ENCODE assay signal across 22 cellular contexts in the genomic region with DNA sequence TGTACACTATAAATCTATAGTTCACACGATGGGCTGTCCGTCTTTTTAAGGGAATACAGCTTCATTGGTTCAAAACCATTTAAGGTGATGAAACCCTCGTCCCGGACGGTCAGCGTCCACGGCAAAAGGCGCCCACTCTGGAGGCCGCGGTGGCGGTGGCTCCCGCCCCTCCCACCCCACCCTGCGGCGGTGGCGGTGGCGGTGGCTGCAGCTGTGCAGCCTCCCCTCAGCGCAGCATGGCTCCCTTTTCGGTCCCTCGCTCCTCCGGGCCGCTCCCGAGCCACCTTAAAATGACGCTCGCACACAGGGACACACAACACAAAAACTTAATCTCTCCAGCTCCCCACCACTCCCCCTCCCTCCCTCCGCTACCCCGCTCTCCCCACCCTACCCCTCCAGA.
A peak's percentile ranks its signal among the peaks of the same experiment; 100 is the strongest.
DNase-seq lines count a peak whose midpoint lies in the region; ATAC-seq, FAIRE-seq and TF ChIP-seq lines count a peak whose summit lies in the region.
"Had no signal": no experiment of that assay in that cellular context is flagged by ENCODE, and none has a peak within 500 bp of the region (broad histone marks: within the 10 kb centered on the region; RNA-seq: fewer than 3 reads in every experiment).

No MANE protein-coding gene starts in this region.

- H3K4me1 ChIP-seq in endodermal cell (ENCODE audit: control insufficient read depth, insufficient read depth, low read length) = peaks cover 7% of the 10 kb centered on the region
- H3K4me1 ChIP-seq: A549, Caco-2 had no signal

- no peak overlapping the region for H3K27ac Mint-ChIP-seq in stimulated activated naive CD8-positive, alpha-beta T cell treated with anti-CD3 and anti-CD28 coated beads, Interleukin-15, amount 100 ng/mL, for 72 hours
- no peak overlapping the region for H3K27ac Mint-ChIP-seq in endodermal cell
- H3K27ac Mint-ChIP-seq: B cell; CD4-positive, alpha-beta T cell; CD8-positive, alpha-beta T cell had no signal

- no peaks in the 10 kb centered on the region for H3K4me1 Mint-ChIP-seq in stimulated activated naive CD8-positive, alpha-beta T cell treated with anti-CD3 and anti-CD28 coated beads, Interleukin-15, amount 100 ng/mL, for 72 hours
- peaks cover 13% of the 10 kb centered on the region for H3K4me1 Mint-ChIP-seq in endodermal cell

- no peak overlapping the region for H3K27ac ChIP-seq in endodermal cell (ENCODE audit: low read depth, low read length)
- H3K27ac ChIP-seq: 22Rv1; A549; BLaER1 treated with 17β-estradiol and CSF1 and Interleukin-3, amounts not matched to agents 10 nM and 100 nM; C4-2B had no signal

- H3K36me3 ChIP-seq in bronchial epithelial cell (ENCODE audit: control insufficient read depth, insufficient read depth, low read length) (peaks cover 3% of the 10 kb centered on the region), endodermal cell (ENCODE audit: control insufficient read depth, insufficient read depth, low read length) (peaks cover 28% of the 10 kb centered on the region)
- H3K36me3 ChIP-seq: BLaER1 treated with 17β-estradiol and CSF1 and Interleukin-3, amounts not matched to agents 10 nM and 100 nM had no signal

- H3K4me3 Mint-ChIP-seq in stimulated activated naive CD8-positive, alpha-beta T cell treated with anti-CD3 and anti-CD28 coated beads, Interleukin-15, amount 100 ng/mL, for 72 hours = no peak overlapping the region
- no peak overlapping the region for H3K4me3 Mint-ChIP-seq in endodermal cell
- H3K4me3 Mint-ChIP-seq: B cell; CD4-positive, alpha-beta T cell; CD8-positive, alpha-beta T cell had no signal

- TF ChIP-seq CTCF in bronchial epithelial cell (IDR thresholded peaks at IDR 0.05; ENCODE audit: insufficient read depth, low read length, severe bottlenecking) (no peak), endodermal cell (conservative IDR thresholded peaks at IDR 0.05) (no peak)

- H3K9ac ChIP-seq in endodermal cell (ENCODE audit: extremely low read depth, low read length, poor library complexity, severe bottlenecking) = no peak overlapping the region
- H3K9ac ChIP-seq: BLaER1 treated with 17β-estradiol and CSF1 and Interleukin-3, amounts not matched to agents 10 nM and 100 nM had no signal

- DNase-seq in stimulated activated naive CD8-positive, alpha-beta T cell treated with anti-CD3 and anti-CD28 coated beads, Interleukin-15, amount 100 ng/mL, for 72 hours = no peak
- DNase-seq in stimulated activated naive CD8-positive, alpha-beta T cell treated with anti-CD3 and anti-CD28 coated beads, Interleukin-15, Interleukin-2, amounts not matched to agents 100 U/mL and 50 U/mL, for 24 hours = no peak
- DNase-seq in bronchial epithelial cell (ENCODE audit: low read depth) (no peak), endodermal cell (peak; percentile 15), hepatic stellate cell (ENCODE audit: low spot score) (no peak), pons (ENCODE audit: low spot score) (no peak)
- DNase-seq: AML-193; Caco-2; Calu3; CD4-positive, alpha-beta T cell; CD8-positive, alpha-beta T cell; DMS79 treated with DMSO at 0.1 percent for 48 hours; GF-D8 had no signal

- H3K36me3 Mint-ChIP-seq in endodermal cell (ENCODE audit: low read depth) = peaks cover 13% of the 10 kb centered on the region
- H3K36me3 Mint-ChIP-seq: CD8-positive, alpha-beta T cell had no signal

- H3K4me3 ChIP-seq in bronchial epithelial cell (ENCODE audit: low read depth, low read length) (no peak overlapping the region), endodermal cell (ENCODE audit: low read length) (no peak overlapping the region)
- H3K4me3 ChIP-seq: A549; BLaER1 treated with 17β-estradiol and CSF1 and Interleukin-3, amounts not matched to agents 10 nM and 100 nM had no signal

- H3K9me3 ChIP-seq in endodermal cell (ENCODE audit: control insufficient read depth, low read length) = no peaks in the 10 kb centered on the region
- H3K9me3 ChIP-seq: A549, Caco-2 had no signal

- H3K9me3 Mint-ChIP-seq in stimulated activated naive CD8-positive, alpha-beta T cell treated with anti-CD3 and anti-CD28 coated beads, Interleukin-15, amount 100 ng/mL, for 72 hours = no peaks in the 10 kb centered on the region
- H3K9me3 Mint-ChIP-seq in endodermal cell = no peaks in the 10 kb centered on the region
- H3K9me3 Mint-ChIP-seq: CD4-positive, alpha-beta T cell; CD8-positive, alpha-beta T cell had no signal

- ATAC-seq in stimulated activated naive CD8-positive, alpha-beta T cell treated with anti-CD3 and anti-CD28 coated beads, Interleukin-15, amount 100 ng/mL, for 72 hours = peak; percentile 39
- ATAC-seq in stimulated activated naive CD8-positive, alpha-beta T cell treated with anti-CD3 and anti-CD28 coated beads, Interleukin-15, Interleukin-2, amounts not matched to agents 100 U/mL and 50 U/mL, for 24 hours = no peak
- no peak for ATAC-seq in GM21825 (IDR thresholded peaks at IDR 0.05; ENCODE audit: unreplicated experiment)
- ATAC-seq: CD8-positive, alpha-beta T cell had no signal

- WGBS in endodermal cell (ENCODE audit: insufficient coverage in 1 of 2, insufficient read length in 1 of 2), 2 experiments = 76 to 94% methylated on average over 13 to 26 of the region's 26 CpGs

- no peaks in the 10 kb centered on the region for H3K27me3 Mint-ChIP-seq in stimulated activated naive CD8-positive, alpha-beta T cell treated with anti-CD3 and anti-CD28 coated beads, Interleukin-15, amount 100 ng/mL, for 72 hours
- H3K27me3 Mint-ChIP-seq in endodermal cell (ENCODE audit: insufficient read depth) = peaks cover 82% of the 10 kb centered on the region
- H3K27me3 Mint-ChIP-seq: B cell had no signal

- FAIRE-seq in bronchial epithelial cell (lab: Jason Lieb, UNC) = peak; percentile 64
- FAIRE-seq: A549, D721Med, G401.6, GM12891 had no signal

- H3K27me3 ChIP-seq in bronchial epithelial cell (ENCODE audit: control insufficient read depth, insufficient read depth, low read length) (no peaks in the 10 kb centered on the region), endodermal cell (ENCODE audit: control insufficient read depth, insufficient read depth, low read length, poor library complexity, severe bottlenecking) (peaks cover under 1% of the 10 kb centered on the region)
- H3K27me3 ChIP-seq: BLaER1 treated with 17β-estradiol and CSF1 and Interleukin-3, amounts not matched to agents 10 nM and 100 nM had no signal
